8 cellular contexts compared by ENCODE assay signal in the genomic region with DNA sequence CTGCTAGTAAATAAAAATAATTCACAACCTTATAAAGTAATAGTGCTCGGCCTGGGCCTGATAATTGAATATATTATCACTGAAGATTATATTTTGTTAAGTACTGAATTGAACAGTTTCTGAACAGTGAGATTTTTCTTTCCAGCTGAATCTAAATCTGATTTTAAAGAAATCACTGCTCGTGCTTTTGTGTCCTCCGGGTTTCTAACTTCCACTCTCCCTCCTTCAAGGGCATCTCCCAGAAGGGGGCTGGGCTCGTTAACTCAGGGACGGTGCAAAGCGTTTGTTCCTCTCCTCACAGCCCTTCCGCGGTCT. TPM values are rescaled to one million over a fixed set of nuclear protein-coding genes. Genes with fewer than 3 reads are reported as not detected.
A peak's percentile ranks its signal among the peaks of the same experiment; 100 is the strongest.
DNase-seq lines count a peak whose midpoint lies in the region; ATAC-seq, FAIRE-seq and TF ChIP-seq lines count a peak whose summit lies in the region.

No MANE protein-coding gene starts in this region.

- H3K4me1 ChIP-seq in K562 (replicated peaks in 1 of 2; ENCODE audit: control insufficient read depth in 2 of 2, insufficient read depth in 2 of 2, low read length in 2 of 2) = peaks cover 17 to 23% of the 10 kb centered on the region in 2 experiments
- peaks cover 37% of the 10 kb centered on the region for H3K4me1 ChIP-seq in lower lobe of right lung
- peaks cover 6 to 35% (median 21%) of the 10 kb centered on the region in 4 donors for H3K4me1 ChIP-seq in transverse colon

- no peak for DNase-seq in activated T-cell treated with anti-CD3 and anti-CD28 coated beads, Interleukin-2, amount 50 U/mL, for 4 hours
- DNase-seq in activated T-cell treated with anti-CD3 and anti-CD28 coated beads, Interleukin-2, amount 50 U/mL, for 48 hours = no peak
- no peak for DNase-seq in K562 (ENCODE audit: extremely low read depth in 1 of 4, low spot score in 3 of 4)
- no peak for DNase-seq in lower lobe of right lung
- no peak for DNase-seq in transverse colon
- no peak for DNase-seq in NCI-H526 (lab: John Stamatoyannopoulos, UW)
- no peak for DNase-seq in DMS153 (lab: John Stamatoyannopoulos, UW)
- DNase-seq in NCI-H1417 (lab: John Stamatoyannopoulos, UW) = no peak

- no peak for TF ChIP-seq RAD21 in K562 (CRISPR knock-in tag; conservative IDR thresholded peaks at IDR 0.05 in 1 of 2, IDR thresholded peaks at IDR 0.05 in 1 of 2)

- H3K4me3 Mint-ChIP-seq in activated T-cell treated with anti-CD3 and anti-CD28 coated beads, Interleukin-2, amount 50 U/mL, for 4 hours = peak overlapping the region; percentile 89

- H3K27me3 ChIP-seq in K562 (ENCODE audit: control insufficient read depth in 2 of 2, insufficient read depth in 2 of 2, low read length in 2 of 2) (peaks cover 0 to 23% of the 10 kb centered on the region in 2 experiments; a peak in 2 of 5 replicates), lower lobe of right lung (ENCODE audit: low read depth) (no peaks in the 10 kb centered on the region), transverse colon (no peaks in the 10 kb centered on the region)

- peaks cover 28% of the 10 kb centered on the region for H3K79me2 ChIP-seq in K562 (ENCODE audit: control insufficient read depth, insufficient read depth, low read length)

- H3K9me3 ChIP-seq in K562 (replicated peaks; ENCODE audit: control insufficient read depth, insufficient read depth, low read depth, low read length) (no peaks in the 10 kb centered on the region), lower lobe of right lung (no peaks in the 10 kb centered on the region), transverse colon (no peaks in the 10 kb centered on the region)

- H3K9me1 ChIP-seq in K562 (ENCODE audit: control insufficient read depth, insufficient read depth, low read length) = no peaks in the 10 kb centered on the region

- POLR2A ChIA-PET in K562 (lab: Yijun Ruan, JAX) = interaction anchor here (0.7 to 3.1 kb wide), 6 partner anchors 8 to 271 kb away, joined by 3 to 19 read pairs (median 6); no protein-coding TSS in a partner anchor

- in situ Hi-C loops in K562 (cut with MboI) = no loop called here
- in situ Hi-C loops in transverse colon (cut with MboI; ENCODE audit: low pct_ligation_motif_present in 1 of 4, low pct_unique_long_range_greater_than_20kb in 1 of 4, low sequenced_read_pairs in 3 of 4) = loop anchor here in 3 of 4 donors (25.0 kb wide), 1 partner anchor 128 kb away; no protein-coding TSS in a partner anchor

- TF ChIP-seq CTCF in K562 (IDR thresholded peaks at IDR 0.05 in 2 of 3, conservative IDR thresholded peaks at IDR 0.05 in 1 of 3; ENCODE audit: insufficient read depth in 2 of 3, low read depth in 1 of 3, low read length in 3 of 3) = no peak
- TF ChIP-seq CTCF in lower lobe of right lung (IDR thresholded peaks at IDR 0.05) = no peak
- TF ChIP-seq CTCF in transverse colon (IDR thresholded peaks at IDR 0.05) = no peak

- H3K27ac ChIP-seq in K562 (ENCODE audit: extremely low read depth, low read depth, low read length) (no peak overlapping the region), lower lobe of right lung (peak overlapping the region; percentile 98), transverse colon (peak overlapping the region; percentile 94 to 98 (median 98))

- peak overlapping the region; percentile 99 for H3K4me2 ChIP-seq in K562 (ENCODE audit: insufficient read depth, low read length)

- H3K36me3 Mint-ChIP-seq in activated T-cell treated with anti-CD3 and anti-CD28 coated beads, Interleukin-2, amount 50 U/mL, for 4 hours (ENCODE audit: insufficient read depth) = no peaks in the 10 kb centered on the region

- CTCF ChIA-PET in K562 (lab: Yijun Ruan, JAX; ENCODE audit: low intra/inter-chr PET ratio) = interaction anchor here (0.7 kb wide), 1 partner anchor 218 kb away, joined by 3 read pairs; no protein-coding TSS in a partner anchor

- intact Hi-C loops in K562 (cut with micrococcal nuclease) = loop anchor here (1.0 kb wide), 1 partner anchor 129 kb away; no protein-coding TSS in a partner anchor
- intact Hi-C loops in lower lobe of right lung (cut with DNase I) = no loop called here
- intact Hi-C loops in transverse colon (cut with DNase I; ENCODE audit: low total_unique reads) = loop anchor here (10.0 kb wide), 1 partner anchor 75 kb away; no protein-coding TSS in a partner anchor

- peak overlapping the region; percentile 64 to 91; a peak in 3 of 4 replicates for H3K9ac ChIP-seq in K562 (ENCODE audit: insufficient read depth in 1 of 2, low read depth in 2 of 2, low read length in 2 of 2)

- WGBS in K562 (ENCODE audit: insufficient coverage, low coverage, missing lambda C conversion rate) = 2% methylated on average over 8 of the region's 8 CpGs
- 0 to 4% methylated on average over 8 of the region's 8 CpGs for WGBS in transverse colon (ENCODE audit: low coverage in 1 of 2), 2 donors

- no peaks in the 10 kb centered on the region; the same call in 1 of the 2 replicates for H4K20me1 ChIP-seq in K562 (replicated peaks; ENCODE audit: control insufficient read depth, insufficient read depth, low read length)

- H2AFZ ChIP-seq in K562 (ENCODE audit: low read depth, low read length) = peak overlapping the region; percentile 98

- TF ChIP-seq EP300 in K562 (IDR thresholded peaks at IDR 0.05; ENCODE audit: low read length) = no peak
- no peak for TF ChIP-seq EP300 in transverse colon (IDR thresholded peaks at IDR 0.05; ENCODE audit: low read depth)

- peaks cover 26% of the 10 kb centered on the region for H3K4me1 Mint-ChIP-seq in activated T-cell treated with anti-CD3 and anti-CD28 coated beads, Interleukin-2, amount 50 U/mL, for 4 hours (ENCODE audit: low read depth)

- TF ChIP-seq POLR2A in K562 (conservative IDR thresholded peaks at IDR 0.05) = no peak
- no peak for TF ChIP-seq POLR2A in transverse colon (IDR thresholded peaks at IDR 0.05)

- peak overlapping the region; percentile 70 for H3K4me3 ChIP-seq in K562
- peak overlapping the region; percentile 86 for H3K4me3 ChIP-seq in lower lobe of right lung
- peak overlapping the region; percentile 51 to 95 (median 80) for H3K4me3 ChIP-seq in transverse colon

- H3K36me3 ChIP-seq in K562 (ENCODE audit: control insufficient read depth, insufficient read depth, low read length) = no peaks in the 10 kb centered on the region
- H3K36me3 ChIP-seq in lower lobe of right lung = no peaks in the 10 kb centered on the region
- H3K36me3 ChIP-seq in transverse colon = no peaks in the 10 kb centered on the region

- H3K27me3 Mint-ChIP-seq in activated T-cell treated with anti-CD3 and anti-CD28 coated beads, Interleukin-2, amount 50 U/mL, for 4 hours (ENCODE audit: low read depth) = no peaks in the 10 kb centered on the region

- ATAC-seq in activated T-cell treated with anti-CD3 and anti-CD28 coated beads, Interleukin-2, amount 50 U/mL, for 4 hours = no peak
- ATAC-seq in K562 (no peak), lower lobe of right lung (no peak)

- H3K9me3 Mint-ChIP-seq in activated T-cell treated with anti-CD3 and anti-CD28 coated beads, Interleukin-2, amount 50 U/mL, for 4 hours = no peaks in the 10 kb centered on the region

- BruUV-seq in K562 (replicated peaks; lab: Mats Ljungman, UMichigan) = no TSS peak

- no peak for FAIRE-seq in K562 (lab: Jason Lieb, UNC)

TF ChIP-seq in K562, 482 proteins besides CTCF, POLR2A, EP300 and RAD21:
- no peak for TF ChIP-seq HCFC1 (IDR thresholded peaks at IDR 0.05; ENCODE audit: low read depth, low read length)
- TF ChIP-seq, protein P1, sequence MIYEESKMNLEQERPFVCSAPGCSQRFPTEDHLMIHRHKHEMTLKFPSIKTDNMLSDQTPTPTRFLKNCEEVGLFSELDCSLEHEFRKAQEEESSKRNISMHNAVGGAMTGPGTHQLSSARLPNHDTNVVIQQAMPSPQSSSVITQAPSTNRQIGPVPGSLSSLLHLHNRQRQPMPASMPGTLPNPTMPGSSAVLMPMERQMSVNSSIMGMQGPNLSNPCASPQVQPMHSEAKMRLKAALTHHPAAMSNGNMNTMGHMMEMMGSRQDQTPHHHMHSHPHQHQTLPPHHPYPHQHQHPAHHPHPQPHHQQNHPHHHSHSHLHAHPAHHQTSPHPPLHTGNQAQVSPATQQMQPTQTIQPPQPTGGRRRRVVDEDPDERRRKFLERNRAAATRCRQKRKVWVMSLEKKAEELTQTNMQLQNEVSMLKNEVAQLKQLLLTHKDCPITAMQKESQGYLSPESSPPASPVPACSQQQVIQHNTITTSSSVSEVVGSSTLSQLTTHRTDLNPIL (CRISPR knock-in tag; IDR thresholded peaks at IDR 0.05) = no peak
- TF ChIP-seq HMGN3 (IDR thresholded peaks at IDR 0.05; ENCODE audit: borderline replicate concordance, extremely low read depth, insufficient read length, low read depth, low read length) = no peak
- peak; percentile 77 to 90; a peak in 3 of 4 replicates for TF ChIP-seq KDM1A (IDR thresholded peaks at IDR 0.05)
TF ChIP-seq in K562: peak in this region for 1.

RNA-seq across cellular contexts. Expression of a gene that starts 0.8 kb away (rescaled TPM):
- 10 to 100 TPM; 12.3 to 17.0 (median 16.6) TPM for total RNA-seq in activated T-cell treated with anti-CD3 and anti-CD28 coated beads, Interleukin-2, amount 50 U/mL, for 4 hours
- 31.2 and 82.9 TPM in 2 replicates for total RNA-seq in K562 (2011; cell fraction: chromatin; rRNA removed; ENCODE audit: low replicate concordance)
- 17.6 and 18.5 TPM in 2 replicates for total RNA-seq in K562 (2011; cell fraction: nucleolus; rRNA removed)
- total RNA-seq in K562 (2011; cell fraction: nucleoplasm; rRNA removed) = 35.7 and 51.7 TPM in 2 replicates
- total RNA-seq in K562 (2014; rRNA removed) = 8.9 and 12.3 TPM in 2 replicates
- total RNA-seq in K562 (2014; rRNA removed; fragmentation: Illumina TruSeq; extraction: Trizol) = 14.8 and 16.0 TPM in 2 replicates
- 11.1 and 13.2 TPM in 2 replicates for total RNA-seq in K562 (2015; rRNA removed; fragmentation: Illumina TruSeq; extraction: Trizol)
- 19.8 and 20.0 TPM in 2 replicates for total RNA-seq in K562 (2021)
- polyA plus RNA-seq in K562 (2011; rRNA removed) = 11.9 and 14.8 TPM in 2 replicates
- 8.2 and 12.3 TPM in 2 replicates for polyA plus RNA-seq in K562 (2011; cell fraction: cytosol; rRNA removed)
- polyA plus RNA-seq in K562 (2011; cell fraction: nucleus; rRNA removed) = 10.1 and 10.2 TPM in 2 replicates
- polyA plus RNA-seq in K562 (2012) = 9.4 and 12.2 TPM in 2 replicates
- polyA plus RNA-seq in K562 (2014; fragmentation: Illumina TruSeq; extraction: Trizol) = 14.8 and 15.8 TPM in 2 replicates
- polyA plus RNA-seq in K562 (2014; fragmentation: Nextera tagmentation; extraction: Ambion mirVana) = 1 to 10 TPM; 2.8 to 3.1 TPM
- 8.9 and 9.6 TPM in 2 replicates for polyA plus RNA-seq in K562 (2014; rRNA removed)
- polyA minus RNA-seq in K562 (2011; rRNA and poly(A)+ RNA removed) = 25.2 and 29.9 TPM in 2 replicates
- polyA minus RNA-seq in K562 (2011; cell fraction: cytosol; rRNA and poly(A)+ RNA removed) = 14.1 and 16.4 TPM in 2 replicates
- 9.7 and 22.9 TPM in 2 replicates for polyA minus RNA-seq in K562 (2011; cell fraction: nucleus; rRNA and poly(A)+ RNA removed)
- total RNA-seq in lower lobe of right lung = 38.0 TPM
- total RNA-seq in transverse colon = 10 to 100 TPM; 50.9 to 87.9 (median 71.4) TPM
